In genomic region chr19:45405435-45406164, GRCh38 we compare ENCODE assay signal across 8 cellular contexts. TPM values are rescaled to one million over a fixed set of nuclear protein-coding genes. Genes with fewer than 3 reads are reported as not detected.
A peak's percentile ranks its signal among the peaks of the same experiment; 100 is the strongest.
DNase-seq lines count a peak whose midpoint lies in the region; ATAC-seq and TF ChIP-seq lines count a peak whose summit lies in the region.

No MANE protein-coding gene starts in this region.

- H3K36me3 ChIP-seq in trophoblast cell (ENCODE audit: control insufficient read depth in 1 of 2, insufficient read depth in 2 of 2, low read length in 2 of 2) = peaks cover 12 to 15% of the 10 kb centered on the region in 2 experiments
- H3K36me3 ChIP-seq in tibial nerve = peaks cover 0 to 16% (median 0%) of the 10 kb centered on the region in 3 donors

- peak overlapping the region; percentile 91 for H3K4me3 ChIP-seq in GM08714 (ENCODE audit: low read length)
- H3K4me3 ChIP-seq in HFF-Myc (replicated peaks; ENCODE audit: low read depth, low read length) = peak overlapping the region; percentile 82
- H3K4me3 ChIP-seq in NB4 (ENCODE audit: low read depth, low read length) = peak overlapping the region; percentile 88
- peak overlapping the region; percentile 72 for H3K4me3 ChIP-seq in trophoblast cell (ENCODE audit: low read depth, low read length)
- peak overlapping the region; percentile 50 to 78 (median 68) for H3K4me3 ChIP-seq in tibial nerve

- H3K4me3 Mint-ChIP-seq in activated naive CD8-positive, alpha-beta T cell treated with anti-CD3 and anti-CD28 coated beads, Interleukin-2, amount 10 ng/mL, durations not matched to agents 7 days and 5 days = peak overlapping the region; percentile 96

- H3K4me1 Mint-ChIP-seq in activated naive CD8-positive, alpha-beta T cell treated with anti-CD3 and anti-CD28 coated beads, Interleukin-2, amount 10 ng/mL, durations not matched to agents 7 days and 5 days = peaks cover 25% of the 10 kb centered on the region

- H4K91ac ChIP-seq in trophoblast cell (ENCODE audit: low read depth, low read length) = peak overlapping the region; percentile 98

- POLR2A ChIA-PET in activated naive CD8-positive, alpha-beta T cell treated with anti-CD3 and anti-CD28 coated beads, Interleukin-2, amount 10 ng/mL, durations not matched to agents 7 days and 5 days (lab: Charles Lee) = interaction anchor here (0.9 to 1.0 kb wide), 4 partner anchors 34 to 93 kb away, joined by 3 to 4 read pairs (median 3); partner anchors contain the start of genes ERCC2 and PPM1N

- peak overlapping the region; percentile 54 for H3K9ac ChIP-seq in trophoblast cell (ENCODE audit: low read length)

- H3K4me2 ChIP-seq in trophoblast cell (ENCODE audit: low read length) = peak overlapping the region; percentile 75

- H3K18ac ChIP-seq in trophoblast cell (ENCODE audit: low read length) = peak overlapping the region; percentile 96

- peak overlapping the region; percentile 97 for H3K27ac ChIP-seq in trophoblast cell (ENCODE audit: low read depth, low read length)
- H3K27ac ChIP-seq in tibial nerve = peak overlapping the region; percentile 79 to 91 (median 88)

- peak overlapping the region; percentile 83 for H2AFZ ChIP-seq in trophoblast cell (ENCODE audit: insufficient read depth, low read length, poor library complexity)

- peaks cover 20% of the 10 kb centered on the region for H3K79me2 ChIP-seq in trophoblast cell (ENCODE audit: control insufficient read depth, insufficient read depth, low read length, poor library complexity)

- ATAC-seq in activated naive CD8-positive, alpha-beta T cell treated with anti-CD3 and anti-CD28 coated beads, Interleukin-2, amount 10 ng/mL, durations not matched to agents 7 days and 5 days (ENCODE audit: low read depth) = peak; percentile 48
- ATAC-seq in Right ventricle myocardium superior (ENCODE audit: poor library complexity) = peak; percentile 71

- H3K27me3 ChIP-seq in trophoblast cell (ENCODE audit: insufficient read depth, low read length) (no peaks in the 10 kb centered on the region), tibial nerve (peaks cover 5 to 36% of the 10 kb centered on the region in 2 donors)

- TF ChIP-seq POLR2A in NB4 (IDR thresholded peaks at IDR 0.05; ENCODE audit: extremely low read depth, insufficient read length) (peak; percentile 63), tibial nerve (IDR thresholded peaks at IDR 0.05) (no peak)

- intact Hi-C loops in Right ventricle myocardium superior (cut with DNase I) = no loop called here

- no peaks in the 10 kb centered on the region for H3K9me3 Mint-ChIP-seq in activated naive CD8-positive, alpha-beta T cell treated with anti-CD3 and anti-CD28 coated beads, Interleukin-2, amount 10 ng/mL, durations not matched to agents 7 days and 5 days

- peak overlapping the region; percentile 66 for H4K12ac ChIP-seq in trophoblast cell (ENCODE audit: low read depth, low read length)

- peak overlapping the region; percentile 99 for H2BK5ac ChIP-seq in trophoblast cell (ENCODE audit: low read depth, low read length, poor library complexity)

- H3K4ac ChIP-seq in trophoblast cell (ENCODE audit: low read depth, low read length) = peak overlapping the region; percentile 83

- peak overlapping the region; percentile 92 for H3K14ac ChIP-seq in trophoblast cell (ENCODE audit: low read length)

- peaks cover 27% of the 10 kb centered on the region for H3K27me3 Mint-ChIP-seq in activated naive CD8-positive, alpha-beta T cell treated with anti-CD3 and anti-CD28 coated beads, Interleukin-2, amount 10 ng/mL, durations not matched to agents 7 days and 5 days

- peak; percentile 62 for TF ChIP-seq EP300 in tibial nerve (IDR thresholded peaks at IDR 0.05)

- H3K9me3 ChIP-seq in trophoblast cell (ENCODE audit: insufficient read depth, low read depth, low read length) (no peaks in the 10 kb centered on the region), tibial nerve (no peaks in the 10 kb centered on the region)

- peak overlapping the region; percentile 92 for H4K8ac ChIP-seq in trophoblast cell (ENCODE audit: low read depth, low read length)

- H2BK120ac ChIP-seq in trophoblast cell (ENCODE audit: insufficient read depth, low read length, poor library complexity) = peak overlapping the region; percentile 96

- H3K36me3 Mint-ChIP-seq in activated naive CD8-positive, alpha-beta T cell treated with anti-CD3 and anti-CD28 coated beads, Interleukin-2, amount 10 ng/mL, durations not matched to agents 7 days and 5 days = peaks cover 2% of the 10 kb centered on the region

- H3K27ac Mint-ChIP-seq in activated naive CD8-positive, alpha-beta T cell treated with anti-CD3 and anti-CD28 coated beads, Interleukin-2, amount 10 ng/mL, durations not matched to agents 7 days and 5 days = peak overlapping the region; percentile 91

- DNase-seq in HFF-Myc (ENCODE audit: extremely low read depth, low read depth) (peak; percentile 69), NB4 (ENCODE audit: low read depth) (peak; percentile 80), SKM-1 treated with dmso at 0.1 percent for 144 hours (lab: John Stamatoyannopoulos, UW; ENCODE audit: unreplicated experiment) (peak; percentile 16), Right ventricle myocardium superior (peak; percentile 92), trophoblast cell (peak; percentile 97 to 99), tibial nerve (ENCODE audit: low spot score in 2 of 2) (peak; percentile 71 to 81)
- peak; percentile 83 for DNase-seq in activated naive CD8-positive, alpha-beta T cell treated with anti-CD3 and anti-CD28 coated beads, Interleukin-2, amount 10 ng/mL, durations not matched to agents 7 days and 5 days

- peak overlapping the region; percentile 89 for H2BK12ac ChIP-seq in trophoblast cell (ENCODE audit: low read length)

- no peak overlapping the region for H3K23ac ChIP-seq in trophoblast cell (ENCODE audit: low read length)

- H3K79me1 ChIP-seq in trophoblast cell (ENCODE audit: low read length) = peaks cover 32% of the 10 kb centered on the region

- peak overlapping the region; percentile 28 for H2AK5ac ChIP-seq in trophoblast cell (ENCODE audit: low read length)

- H3K4me1 ChIP-seq in trophoblast cell (ENCODE audit: control insufficient read depth in 1 of 2, insufficient read depth in 2 of 2, low read length in 2 of 2) (peaks cover 11 to 20% of the 10 kb centered on the region in 2 experiments), tibial nerve (peaks cover 0 to 55% (median 16%) of the 10 kb centered on the region in 4 donors)

- WGBS in trophoblast cell (ENCODE audit: extremely low coverage, insufficient coverage, insufficient read length) = no CpG with 5 or more reads among the region's 45 CpGs
- WGBS in tibial nerve, 2 donors = 0% methylated on average over 27 to 37 of the region's 45 CpGs

- no peak for TF ChIP-seq CTCF in HFF-Myc (IDR thresholded peaks at IDR 0.05; ENCODE audit: low read depth, low read length, missing control alignments)
- no peak for TF ChIP-seq CTCF in NB4 (IDR thresholded peaks at IDR 0.05; ENCODE audit: low read depth, low read length)
- TF ChIP-seq CTCF in tibial nerve (IDR thresholded peaks at IDR 0.05) = no peak

RNA-seq across cellular contexts. Expression of gene PPP1R13L, which starts 0.7 kb away (rescaled TPM):
- total RNA-seq in activated naive CD8-positive, alpha-beta T cell treated with anti-CD3 and anti-CD28 coated beads, Interleukin-2, amount 10 ng/mL, durations not matched to agents 7 days and 5 days = 10 to 100 TPM; 20.2 to 25.7 TPM
- 207 TPM for total RNA-seq in Right ventricle myocardium superior
- polyA plus RNA-seq in trophoblast cell (2013) = 190 TPM in 2 replicates
- 10 to 100 TPM; 10.0 to 27.9 (median 17.1) TPM for total RNA-seq in tibial nerve

RNA-seq across cellular contexts. Expression of gene POLR1G, which starts 0.8 kb away (rescaled TPM):
- total RNA-seq in activated naive CD8-positive, alpha-beta T cell treated with anti-CD3 and anti-CD28 coated beads, Interleukin-2, amount 10 ng/mL, durations not matched to agents 7 days and 5 days = 1 to 10 TPM; 6.0 to 6.3 TPM
- total RNA-seq in Right ventricle myocardium superior (7.7 TPM), tibial nerve (10 to 100 TPM in 1 of 4 donors, 1 to 10 TPM in 3; 2.2 to 10.8 (median 6.2) TPM)
- 10.8 and 11.1 TPM in 2 replicates for polyA plus RNA-seq in trophoblast cell (2013)

RNA-seq across cellular contexts. Expression of gene ERCC1, which starts 18.1 kb away (rescaled TPM):
- total RNA-seq in activated naive CD8-positive, alpha-beta T cell treated with anti-CD3 and anti-CD28 coated beads, Interleukin-2, amount 10 ng/mL, durations not matched to agents 7 days and 5 days = 10 to 100 TPM; 63.1 to 63.3 TPM
- total RNA-seq in Right ventricle myocardium superior (163 TPM), tibial nerve (100 to 1,000 TPM in 2 of 4 donors, 10 to 100 TPM in 2; 95.5 to 161 (median 99.2) TPM)
- polyA plus RNA-seq in trophoblast cell (2013) = 56.9 and 58.5 TPM in 2 replicates

RNA-seq across cellular contexts. Expression of gene ERCC2, which starts 35.2 kb away (rescaled TPM):
- 10 to 100 TPM; 20.0 to 28.2 TPM for total RNA-seq in activated naive CD8-positive, alpha-beta T cell treated with anti-CD3 and anti-CD28 coated beads, Interleukin-2, amount 10 ng/mL, durations not matched to agents 7 days and 5 days
- 11.2 TPM for total RNA-seq in Right ventricle myocardium superior
- polyA plus RNA-seq in trophoblast cell (2013) = 28.2 and 30.2 TPM in 2 replicates
- 10 to 100 TPM in 3 of 4 donors, 1 to 10 TPM in 1; 9.4 to 19.5 (median 17.6) TPM for total RNA-seq in tibial nerve

Comparison
In these comparisons a context has a peak if more than half of its experiments do, and no peak if none do; other contexts are left out.
1. Peak in every context shown above with its lines: DNase-seq, ATAC-seq, H3K4me3 ChIP-seq and H3K27ac ChIP-seq.
2. DNase-seq: peak in every context shown above with its lines; median percentile 98 in trophoblast cell; 92 in Right ventricle myocardium superior; 83 in activated naive CD8-positive, alpha-beta T cell treated with anti-CD3 and anti-CD28 coated beads, Interleukin-2, amount 10 ng/mL, durations not matched to agents 7 days and 5 days; 80 in NB4; 76 in tibial nerve; 69 in HFF-Myc; 16 in SKM-1 treated with dmso at 0.1 percent for 144 hours.